Comparison of ENCODE assay signal across 8 cellular contexts in the genomic region with DNA sequence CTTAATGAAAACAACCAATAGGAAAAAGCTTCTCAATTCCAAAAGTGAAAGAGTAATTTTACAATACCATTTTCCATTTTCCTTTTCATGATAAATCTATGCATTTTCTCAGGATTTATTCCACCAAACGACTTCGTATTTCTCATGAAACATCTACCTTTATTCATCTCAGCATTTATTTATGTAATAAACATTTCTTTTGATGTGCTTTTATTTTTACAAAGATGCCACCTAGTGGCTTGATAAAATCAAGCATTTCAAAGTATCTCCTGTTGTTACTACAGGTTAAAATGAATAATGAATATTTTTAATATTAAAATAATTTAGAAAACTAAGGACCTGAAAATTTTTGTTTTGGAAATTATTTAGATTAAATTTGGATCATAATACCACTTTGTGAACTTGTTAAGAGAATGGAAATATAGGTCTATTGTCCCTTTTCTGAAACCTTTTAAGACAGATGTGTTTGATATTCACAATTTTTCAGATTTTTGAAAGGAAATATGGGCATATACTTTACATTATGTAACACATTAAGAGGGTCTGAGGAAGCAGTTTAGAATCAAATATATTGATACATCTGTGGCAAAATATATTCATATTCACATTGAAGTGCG. TPM values are rescaled to one million over a fixed set of nuclear protein-coding genes. Genes with fewer than 3 reads are reported as not detected.
A peak's percentile ranks its signal among the peaks of the same experiment; 100 is the strongest.
DNase-seq lines count a peak whose midpoint lies in the region; ATAC-seq, FAIRE-seq and TF ChIP-seq lines count a peak whose summit lies in the region.

No MANE protein-coding gene starts in this region.

- H3K9me2 ChIP-seq in hepatocyte (replicated peaks; ENCODE audit: insufficient read depth) = no peaks in the 10 kb centered on the region

- no peaks in the 10 kb centered on the region for H3K36me3 ChIP-seq in hepatocyte (replicated peaks; ENCODE audit: insufficient read depth, low read depth)
- H3K36me3 ChIP-seq in suprapubic skin = no peaks in the 10 kb centered on the region

- H3K9me3 ChIP-seq in A549 (no peaks in the 10 kb centered on the region), hepatocyte (ENCODE audit: low read depth) (no peaks in the 10 kb centered on the region), suprapubic skin (no peaks in the 10 kb centered on the region)

- H3K27ac ChIP-seq in A549 (no peak overlapping the region), hepatocyte (no peak overlapping the region), suprapubic skin (no peak overlapping the region)

- FAIRE-seq in A549 (lab: Jason Lieb, UNC) (no peak), GM18507 (lab: Jason Lieb, UNC) (peak; percentile 18)

- no peak for TF ChIP-seq EP300 in A549 (IDR thresholded peaks at IDR 0.05)
- no peak for TF ChIP-seq EP300 in suprapubic skin (IDR thresholded peaks at IDR 0.05)

- no peak for ATAC-seq in A549
- ATAC-seq in left lobe of liver = no peak

- intact Hi-C loops in head of caudate nucleus (cut with DNase I) = no loop called here

- CTCF ChIA-PET in A549 (lab: Yijun Ruan, JAX) = interaction anchor here (1.0 kb wide), 1 partner anchor 42 kb away, joined by 3 read pairs; no protein-coding TSS in a partner anchor

- TF ChIP-seq RAD21 in A549 (conservative IDR thresholded peaks at IDR 0.05 in 1 of 2, IDR thresholded peaks at IDR 0.05 in 1 of 2) = peak; percentile 43 to 50

- peak in 1 of 2 experiments; percentile 25 for DNase-seq in A549 (ENCODE audit: low read depth in 1 of 2, low spot score in 1 of 2)
- no peak for DNase-seq in GM18507 (ENCODE audit: extremely low spot score, insufficient read length, low read depth)
- DNase-seq in SK-N-DZ (ENCODE audit: low spot score) = peak; percentile 18
- DNase-seq in hepatocyte (ENCODE audit: low spot score) = peak; percentile 21
- no peak for DNase-seq in head of caudate nucleus
- DNase-seq in left lobe of liver (ENCODE audit: low spot score) = no peak
- DNase-seq in suprapubic skin (ENCODE audit: low spot score in 2 of 2) = no peak
- no peak for DNase-seq in GOT3 (lab: John Stamatoyannopoulos, UW)

- H3K4me2 ChIP-seq in A549 = peak overlapping the region; percentile 69; the same call in 2 of the 3 replicates
- H3K4me2 ChIP-seq in hepatocyte = no peak overlapping the region

- no peaks in the 10 kb centered on the region for H3K79me2 ChIP-seq in hepatocyte

- no peak overlapping the region for H2AFZ ChIP-seq in hepatocyte

- peaks cover 7% of the 10 kb centered on the region for H3K27me3 ChIP-seq in hepatocyte
- H3K27me3 ChIP-seq in suprapubic skin = no peaks in the 10 kb centered on the region

- H3K4me1 ChIP-seq in A549 (peaks cover 21% of the 10 kb centered on the region), hepatocyte (ENCODE audit: insufficient read depth) (no peaks in the 10 kb centered on the region), suprapubic skin (peaks cover 11% of the 10 kb centered on the region)

- peak; percentile 60 for TF ChIP-seq CTCF in A549 (IDR thresholded peaks at IDR 0.05)
- TF ChIP-seq CTCF in hepatocyte (IDR thresholded peaks at IDR 0.05; ENCODE audit: poor library complexity) = peak; percentile 73
- peak in 1 of 2 donors; percentile 47 for TF ChIP-seq CTCF in suprapubic skin (IDR thresholded peaks at IDR 0.05)

- H3K4me3 ChIP-seq in A549 (no peak overlapping the region), hepatocyte (no peak overlapping the region), suprapubic skin (no peak overlapping the region)

- no peaks in the 10 kb centered on the region for H4K20me1 ChIP-seq in hepatocyte (ENCODE audit: insufficient read depth, poor library complexity, severe bottlenecking)

- POLR2A ChIA-PET in A549 (lab: Yijun Ruan, JAX) = no interaction called here

- 8% methylated on average over 3 of the region's 3 CpGs for WGBS in A549 (ENCODE audit: missing lambda C conversion rate)
- 67% methylated on average over 3 of the region's 3 CpGs for WGBS in hepatocyte (ENCODE audit: low lambda C conversion rate, missing lambda C conversion rate)
- 28% methylated on average over 3 of the region's 3 CpGs for WGBS in suprapubic skin

- TF ChIP-seq POLR2A in A549 (IDR thresholded peaks at IDR 0.05; ENCODE audit: low read length) = no peak
- no peak for TF ChIP-seq POLR2A in suprapubic skin (IDR thresholded peaks at IDR 0.05)

TF ChIP-seq in A549, 52 proteins besides CTCF, POLR2A, EP300 and RAD21:
- TF ChIP-seq SMC3 (IDR thresholded peaks at IDR 0.05) = peak; percentile 47; the same call in 2 of the 3 replicates
- no peak for TF ChIP-seq EHF (CRISPR knock-in tag; IDR thresholded peaks at IDR 0.05)

RNA-seq across cellular contexts. Expression of a gene that starts 2.7 kb away (rescaled TPM):
- 0.05 and 0.08 TPM in 2 replicates for polyA plus RNA-seq in A549 (2011; rRNA removed)
- 0.01 TPM in 1 of 2 replicates, not detected in the other for polyA plus RNA-seq in A549 (2012; cell fraction: cytosol; rRNA removed)
- 0.01 TPM in 1 of 2 replicates, not detected in the other for polyA plus RNA-seq in A549 (2012; cell fraction: nucleus; rRNA removed)
- 0.05 to 0.08 TPM (median 0.08 TPM) in 3 replicates for polyA plus RNA-seq in A549 (2017; fragmentation: RNase III; extraction: RNeasy Plus Mini Kit Qiagen cat#74134 plus additional on column Dnase treatment)
- polyA minus RNA-seq in A549 (2011; rRNA and poly(A)+ RNA removed) = 0.12 and 0.19 TPM in 2 replicates
- not detected in 2 replicates for polyA plus RNA-seq in SK-N-DZ (2014; cell fraction: cytosol; rRNA removed)
- polyA plus RNA-seq in SK-N-DZ (2014; cell fraction: nucleus; rRNA removed) = 0.23 TPM in 1 of 2 replicates, not detected in the other
- 1.0 and 2.2 TPM in 2 replicates for total RNA-seq in hepatocyte
- polyA plus RNA-seq in hepatocyte = 0.79 and 0.97 TPM in 2 replicates
- 0.15 TPM for total RNA-seq in left lobe of liver
- total RNA-seq in suprapubic skin = 1 to 10 TPM in 2 of 4 donors, under 1 TPM in 2; 0.24 to 1.1 (median 0.71) TPM

RNA-seq across cellular contexts. Expression of a gene that starts 20.5 kb away (rescaled TPM):
- polyA plus RNA-seq in A549 (2011; rRNA removed) = 27.3 and 58.8 TPM in 2 replicates
- polyA plus RNA-seq in A549 (2012; cell fraction: cytosol; rRNA removed) = 5.2 and 6.5 TPM in 2 replicates
- polyA plus RNA-seq in A549 (2012; cell fraction: nucleus; rRNA removed) = 0.95 and 2.7 TPM in 2 replicates
- polyA plus RNA-seq in A549 (2017; fragmentation: RNase III; extraction: RNeasy Plus Mini Kit Qiagen cat#74134 plus additional on column Dnase treatment) = 64.8 to 71.5 TPM (median 66.7 TPM) in 3 replicates
- polyA minus RNA-seq in A549 (2011; rRNA and poly(A)+ RNA removed) = 5.9 and 7.5 TPM in 2 replicates
- 111 and 120 TPM in 2 replicates for polyA plus RNA-seq in SK-N-DZ (2014; cell fraction: cytosol; rRNA removed)
- 73.2 and 89.2 TPM in 2 replicates for polyA plus RNA-seq in SK-N-DZ (2014; cell fraction: nucleus; rRNA removed)
- 94.9 and 104 TPM in 2 replicates for total RNA-seq in hepatocyte
- polyA plus RNA-seq in hepatocyte = 127 and 137 TPM in 2 replicates
- total RNA-seq in left lobe of liver = 41.3 TPM
- total RNA-seq in suprapubic skin = 10 to 100 TPM; 21.3 to 34.8 (median 30.3) TPM

Comparison
In these comparisons a context has a peak if more than half of its experiments do, and no peak if none do; other contexts are left out.
1. DNase-seq: peak in SK-N-DZ (single experiment) and hepatocyte (single experiment); none in GM18507 (single experiment), head of caudate nucleus (0 of 42), left lobe of liver (single experiment), suprapubic skin (0 of 2) and GOT3 (single experiment).